Comparison of ENCODE assay signal across 23 cellular contexts in genomic region chr5:73789851-73790281, GRCh38.
DNase-seq lines count a peak whose midpoint lies in the region; ATAC-seq, FAIRE-seq and TF ChIP-seq lines count a peak whose summit lies in the region.
"Had no signal": no experiment of that assay in that cellular context is flagged by ENCODE, and none has a peak within 500 bp of the region (broad histone marks: within the 10 kb centered on the region; RNA-seq: fewer than 3 reads in every experiment).

No MANE protein-coding gene starts in this region.

- no peak overlapping the region for H3K27ac ChIP-seq in astrocyte (ENCODE audit: low read depth, low read length)

- no peaks in the 10 kb centered on the region for H3K27me3 ChIP-seq in astrocyte (ENCODE audit: insufficient read depth, low read length)

- H3K9me3 ChIP-seq in astrocyte (ENCODE audit: insufficient read depth, low read depth, low read length) = no peaks in the 10 kb centered on the region

- no peaks in the 10 kb centered on the region for H3K9me3 Mint-ChIP-seq in astrocyte (ENCODE audit: unreplicated experiment)
- H3K9me3 Mint-ChIP-seq in stimulated activated naive B cell treated with anti-CD40 and anti-IgM and Interleukin-4, amounts not matched to agents 10 μg/mL and 1 μg/mL and 100 μg/mL, for 72 hours = no peaks in the 10 kb centered on the region
- H3K9me3 Mint-ChIP-seq: CD8-positive, alpha-beta memory T cell; endodermal cell; stimulated activated naive CD8-positive, alpha-beta T cell treated with anti-CD3 and anti-CD28 coated beads, Interleukin-15, amount 100 ng/mL, for 72 hours; type B pancreatic cell had no signal

- H3K4me3 ChIP-seq in GM12865 (ENCODE audit: low read depth, low read length) (no peak overlapping the region), astrocyte (ENCODE audit: insufficient read depth, low read depth, low read length) (no peak overlapping the region)

- no peak overlapping the region for H2AFZ ChIP-seq in astrocyte (ENCODE audit: low read depth, low read length)

- no peaks in the 10 kb centered on the region for H3K36me3 ChIP-seq in astrocyte (ENCODE audit: insufficient read depth, low read length)

- H3K27me3 Mint-ChIP-seq in astrocyte (ENCODE audit: low read depth, unreplicated experiment) = no peaks in the 10 kb centered on the region
- peaks cover 6 to 9% of the 10 kb centered on the region in 2 donors for H3K27me3 Mint-ChIP-seq in stimulated activated naive B cell treated with anti-CD40 and anti-IgM and Interleukin-4, amounts not matched to agents 10 μg/mL and 1 μg/mL and 100 μg/mL, for 72 hours
- H3K27me3 Mint-ChIP-seq: type B pancreatic cell had no signal

- H3K4me1 Mint-ChIP-seq in astrocyte (ENCODE audit: low read depth, unreplicated experiment) = peaks cover 7% of the 10 kb centered on the region
- no peaks in the 10 kb centered on the region for H3K4me1 Mint-ChIP-seq in stimulated activated naive B cell treated with anti-CD40 and anti-IgM and Interleukin-4, amounts not matched to agents 10 μg/mL and 1 μg/mL and 100 μg/mL, for 72 hours
- H3K4me1 Mint-ChIP-seq: CD8-positive, alpha-beta memory T cell; stimulated activated naive CD8-positive, alpha-beta T cell treated with anti-CD3 and anti-CD28 coated beads, Interleukin-15, amount 100 ng/mL, for 72 hours had no signal

- H3K4me2 ChIP-seq in astrocyte (ENCODE audit: low read length) = no peak overlapping the region

- no peaks in the 10 kb centered on the region for H3K79me2 ChIP-seq in astrocyte (ENCODE audit: insufficient read depth, low read length)

- H3K4me1 ChIP-seq in astrocyte (ENCODE audit: insufficient read depth, low read length) = peaks cover 12% of the 10 kb centered on the region

- peak; percentile 71 for DNase-seq in GM12865 (ENCODE audit: low read depth)
- peak; percentile 14 for DNase-seq in astrocyte (ENCODE audit: low read depth)
- peak; percentile 39 for DNase-seq in fibroblast of the conjunctiva (ENCODE audit: low read depth)
- DNase-seq in NCI-H146 (lab: John Stamatoyannopoulos, UW) = no peak
- no peak for DNase-seq in cerebellum (ENCODE audit: low spot score)
- DNase-seq in stimulated activated naive B cell treated with anti-CD40 and anti-IgM and Interleukin-4, amounts not matched to agents 10 μg/mL and 1 μg/mL and 100 μg/mL, for 72 hours = no peak
- no peak for DNase-seq in SKM-1 treated with dmso at 0.1 percent for 144 hours (lab: John Stamatoyannopoulos, UW; ENCODE audit: unreplicated experiment)
- DNase-seq: activated CD4-positive, CD25-positive, alpha-beta regulatory T cell treated with anti-CD3 and anti-CD28 coated beads, Interleukin-2, amount 50 U/mL, for 72 hours; activated naive CD4-positive, alpha-beta T cell treated with anti-CD3 and anti-CD28 coated beads, Interleukin-2, amount 50 U/mL, for 16 hours; activated T-cell treated with anti-CD3 and anti-CD28 coated beads, Interleukin-2, amount 50 U/mL, for 48 hours; CD8-positive, alpha-beta memory T cell; endodermal cell; HCEC 1CT; hypothalamus; islet precursor cell; NCI-H1436 treated with DMSO at 0.1 percent for 48 hours; stimulated activated CD4-positive, alpha-beta T cell treated with anti-CD3 and anti-CD28 coated beads, Interleukin-4, amount 100 ng/mL, for 1 hour; stimulated activated naive CD8-positive, alpha-beta T cell treated with anti-CD3 and anti-CD28 coated beads, Interleukin-15, amount 100 ng/mL, for 72 hours; T1000 had no signal

- H4K20me1 ChIP-seq in astrocyte (ENCODE audit: insufficient read depth, low read length) = no peaks in the 10 kb centered on the region

- no peaks in the 10 kb centered on the region for H3K36me3 Mint-ChIP-seq in astrocyte (ENCODE audit: low read depth, unreplicated experiment)
- no peaks in the 10 kb centered on the region for H3K36me3 Mint-ChIP-seq in stimulated activated naive B cell treated with anti-CD40 and anti-IgM and Interleukin-4, amounts not matched to agents 10 μg/mL and 1 μg/mL and 100 μg/mL, for 72 hours
- H3K36me3 Mint-ChIP-seq: CD8-positive, alpha-beta memory T cell had no signal

- H3K27ac Mint-ChIP-seq in astrocyte (ENCODE audit: unreplicated experiment) = no peak overlapping the region
- H3K27ac Mint-ChIP-seq in stimulated activated naive B cell treated with anti-CD40 and anti-IgM and Interleukin-4, amounts not matched to agents 10 μg/mL and 1 μg/mL and 100 μg/mL, for 72 hours = no peak overlapping the region
- H3K27ac Mint-ChIP-seq: CD8-positive, alpha-beta memory T cell; endodermal cell; stimulated activated naive CD8-positive, alpha-beta T cell treated with anti-CD3 and anti-CD28 coated beads, Interleukin-15, amount 100 ng/mL, for 72 hours; type B pancreatic cell had no signal

- TF ChIP-seq CTCF in GM12865 (IDR thresholded peaks at IDR 0.05; ENCODE audit: insufficient read depth, low read depth, low read length, missing control alignments) (no peak), astrocyte (IDR thresholded peaks at IDR 0.05; ENCODE audit: insufficient read depth, low read depth, low read length) (no peak)

- ATAC-seq in stimulated activated naive B cell treated with anti-CD40 and anti-IgM and Interleukin-4, amounts not matched to agents 10 μg/mL and 1 μg/mL and 100 μg/mL, for 72 hours (replicated peaks) = no peak
- ATAC-seq: Panc1; stimulated activated naive CD8-positive, alpha-beta T cell treated with anti-CD3 and anti-CD28 coated beads, Interleukin-15, amount 100 ng/mL, for 72 hours had no signal

- no peak overlapping the region for H3K4me3 Mint-ChIP-seq in astrocyte (ENCODE audit: unreplicated experiment)
- no peak overlapping the region for H3K4me3 Mint-ChIP-seq in stimulated activated naive B cell treated with anti-CD40 and anti-IgM and Interleukin-4, amounts not matched to agents 10 μg/mL and 1 μg/mL and 100 μg/mL, for 72 hours
- H3K4me3 Mint-ChIP-seq: CD8-positive, alpha-beta memory T cell; endodermal cell; stimulated activated naive CD8-positive, alpha-beta T cell treated with anti-CD3 and anti-CD28 coated beads, Interleukin-15, amount 100 ng/mL, for 72 hours; type B pancreatic cell had no signal

- TF ChIP-seq RAD21 in Ishikawa (IDR thresholded peaks at IDR 0.05; ENCODE audit: low read depth) = no peak

- FAIRE-seq in astrocyte (lab: Jason Lieb, UNC) = no peak
- FAIRE-seq: frontal cortex had no signal

- no peak for TF ChIP-seq EP300 in Ishikawa (IDR thresholded peaks at IDR 0.05; ENCODE audit: borderline replicate concordance)

- H3K9ac ChIP-seq in astrocyte (ENCODE audit: low read length) = no peak overlapping the region

TF ChIP-seq in Ishikawa, 13 proteins besides CTCF, POLR2A, EP300 and RAD21:
- peak; percentile 50; the same call in 1 of the 2 replicates for TF ChIP-seq NFIC (IDR thresholded peaks at IDR 0.05)
- no peak for TF ChIP-seq CREB1 (IDR thresholded peaks at IDR 0.05; ENCODE audit: low read depth)

Comparison
In these comparisons a context has a peak if more than half of its experiments do, and no peak if none do; other contexts are left out.
1. DNase-seq: peak in GM12865 (single experiment), astrocyte (single experiment) and fibroblast of the conjunctiva (single experiment); none in NCI-H146 (single experiment), cerebellum (single experiment), stimulated activated naive B cell treated with anti-CD40 and anti-IgM and Interleukin-4, amounts not matched to agents 10 μg/mL and 1 μg/mL and 100 μg/mL, for 72 hours (single experiment) and SKM-1 treated with dmso at 0.1 percent for 144 hours (single experiment).